14 cellular contexts compared by ENCODE assay signal in genomic region chr17:74818306-74818705, GRCh38. TPM values are rescaled to one million over a fixed set of nuclear protein-coding genes. Genes with fewer than 3 reads are reported as not detected.
DNase-seq lines count a peak whose midpoint lies in the region; ATAC-seq and TF ChIP-seq lines count a peak whose summit lies in the region.
"Had no signal": no experiment of that assay in that cellular context is flagged by ENCODE, and none has a peak within 500 bp of the region (broad histone marks: within the 10 kb centered on the region; RNA-seq: fewer than 3 reads in every experiment).

No MANE protein-coding gene starts in this region.

- H4K91ac ChIP-seq in neuronal stem cell (ENCODE audit: low read depth, low read length, poor library complexity): no peak overlapping the region

- WGBS in endodermal cell (ENCODE audit: insufficient coverage in 1 of 2, insufficient read length in 1 of 2), 2 experiments: 89 to 92% methylated on average over 11 to 13 of the region's 13 CpGs
- WGBS in neuronal stem cell (ENCODE audit: extremely low coverage in 2 of 2, insufficient read length in 2 of 2, insufficient replicate concordance in 1 of 2), 2 donors: no CpG with 5 or more reads among the region's 13 CpGs

- no peak overlapping the region for H3K18ac ChIP-seq in neuronal stem cell (ENCODE audit: low read length)

- no peak overlapping the region for H3K4me2 ChIP-seq in neuronal stem cell (ENCODE audit: insufficient read depth, low read length, poor library complexity, severe bottlenecking)

- H3K36me3 ChIP-seq in endodermal cell (ENCODE audit: control insufficient read depth, insufficient read depth, low read length) (peaks cover 9% of the 10 kb centered on the region), neuronal stem cell (replicated peaks in 1 of 2; ENCODE audit: control insufficient read depth in 2 of 2, insufficient read depth in 2 of 2, low read length in 2 of 2) (peaks cover 11 to 15% of the 10 kb centered on the region in 2 donors)

- H3K27me3 Mint-ChIP-seq in endodermal cell (ENCODE audit: insufficient read depth): no peaks in the 10 kb centered on the region
- H3K27me3 Mint-ChIP-seq: CD4-positive, CD25-positive, alpha-beta regulatory T cell; IgD-negative memory B cell had no signal

- H4K8ac ChIP-seq in neuronal stem cell (ENCODE audit: low read depth, low read length): no peak overlapping the region

- H3K9me3 ChIP-seq in endodermal cell (ENCODE audit: control insufficient read depth, low read length): no peaks in the 10 kb centered on the region
- peaks cover 0 to 4% of the 10 kb centered on the region in 2 donors for H3K9me3 ChIP-seq in neuronal stem cell (replicated peaks in 1 of 2; ENCODE audit: control insufficient read depth in 2 of 2, insufficient read depth in 1 of 2, low read depth in 1 of 2, low read length in 2 of 2)

- no peaks in the 10 kb centered on the region for H3K9me3 Mint-ChIP-seq in endodermal cell
- H3K9me3 Mint-ChIP-seq: CD4-positive, CD25-positive, alpha-beta regulatory T cell; H9; IgD-negative memory B cell had no signal

- no peak overlapping the region for H3K27ac Mint-ChIP-seq in endodermal cell
- H3K27ac Mint-ChIP-seq: H9 had no signal

- H3K79me1 ChIP-seq in neuronal stem cell (ENCODE audit: low read depth, low read length): no peaks in the 10 kb centered on the region

- no peak overlapping the region for H3K4me3 Mint-ChIP-seq in endodermal cell
- H3K4me3 Mint-ChIP-seq: CD4-positive, CD25-positive, alpha-beta regulatory T cell; H9; IgD-negative memory B cell had no signal

- no peak overlapping the region for H2AFZ ChIP-seq in neuronal stem cell (ENCODE audit: low read length)
- H2AFZ ChIP-seq: GM23248 had no signal

- H3K14ac ChIP-seq in neuronal stem cell (ENCODE audit: low read length): no peak overlapping the region

- peaks cover 41% of the 10 kb centered on the region for H3K36me3 Mint-ChIP-seq in endodermal cell (ENCODE audit: low read depth)

- H2BK120ac ChIP-seq in neuronal stem cell (ENCODE audit: low read depth, low read length): no peak overlapping the region

- H3K23ac ChIP-seq in neuronal stem cell (ENCODE audit: low read depth, low read length, poor library complexity): no peak overlapping the region

- H2BK5ac ChIP-seq in neuronal stem cell (ENCODE audit: low read length): peak overlapping the region; percentile 28

- no peaks in the 10 kb centered on the region for H3K4me1 Mint-ChIP-seq in endodermal cell

- no peak overlapping the region for H2BK15ac ChIP-seq in neuronal stem cell (ENCODE audit: low read length)

- H3K27me3 ChIP-seq in endodermal cell (ENCODE audit: control insufficient read depth, insufficient read depth, low read length, poor library complexity, severe bottlenecking) (no peaks in the 10 kb centered on the region), neuronal stem cell (ENCODE audit: control insufficient read depth in 3 of 3, insufficient read depth in 3 of 3, low read depth in 1 of 3, low read length in 3 of 3) (no peaks in the 10 kb centered on the region)

- DNase-seq in DMS79 treated with DMSO at 0.1 percent for 48 hours (lab: John Stamatoyannopoulos, UW) (peak; percentile 11), DMS79 (lab: John Stamatoyannopoulos, UW) (no peak), NCI-H2227 (lab: John Stamatoyannopoulos, UW; ENCODE audit: unreplicated experiment) (peak; percentile 45), endodermal cell (peak; percentile 60), neuronal stem cell (ENCODE audit: low spot score) (no peak), germinal center (ENCODE audit: low spot score) (no peak)
- DNase-seq in effector CD8-positive, alpha-beta T cell (lab: John Stamatoyannopoulos, UW): no peak
- DNase-seq: CD4-positive, CD25-positive, alpha-beta regulatory T cell; EL; GM23248; H9 had no signal

- H3K4me1 ChIP-seq in endodermal cell (ENCODE audit: control insufficient read depth, insufficient read depth, low read length) (peaks cover 8% of the 10 kb centered on the region), neuronal stem cell (ENCODE audit: control insufficient read depth in 2 of 2, insufficient read depth in 1 of 2, low read depth in 1 of 2, low read length in 2 of 2) (peaks cover 0 to 9% of the 10 kb centered on the region in 2 donors)

- H3K4me3 ChIP-seq in endodermal cell (ENCODE audit: low read length) (no peak overlapping the region), neuronal stem cell (ENCODE audit: low read length in 2 of 2) (no peak overlapping the region)
- H3K4me3 ChIP-seq: GM23248 had no signal

- no peak overlapping the region for H3K4ac ChIP-seq in neuronal stem cell (ENCODE audit: low read length)

- ATAC-seq in HG02970 (IDR thresholded peaks at IDR 0.05; ENCODE audit: low FRiP score, unreplicated experiment): no peak

- H3K9ac ChIP-seq in endodermal cell (ENCODE audit: extremely low read depth, low read length, poor library complexity, severe bottlenecking) (no peak overlapping the region), neuronal stem cell (ENCODE audit: low read depth, low read length, poor library complexity) (no peak overlapping the region)
- H3K9ac ChIP-seq: GM23248 had no signal

- no peak overlapping the region for H2AK5ac ChIP-seq in neuronal stem cell (ENCODE audit: low read depth, low read length)

- H2BK12ac ChIP-seq in neuronal stem cell (ENCODE audit: low read length): no peak overlapping the region

- H3K27ac ChIP-seq in endodermal cell (ENCODE audit: low read depth, low read length): no peak overlapping the region
- H3K27ac ChIP-seq in neuronal stem cell (replicated peaks; ENCODE audit: low read length): no peak overlapping the region
- H3K27ac ChIP-seq: 22Rv1, GM23248 had no signal

- no peak for TF ChIP-seq CTCF in endodermal cell (conservative IDR thresholded peaks at IDR 0.05)

RNA-seq across cellular contexts. Expression of gene GRIN2C, which starts 41.4 kb away (rescaled TPM):
- total RNA-seq in endodermal cell: under 1 TPM; 0.24 to 0.31 TPM
- 0.36 TPM for polyA plus RNA-seq in endodermal cell (2013, experiment 1 of 2)
- polyA plus RNA-seq in endodermal cell (2013, experiment 2 of 2): 0.33 TPM
- polyA plus RNA-seq in neuronal stem cell (2013, experiment 1 of 2): 0.03 TPM
- 0.03 TPM for polyA plus RNA-seq in neuronal stem cell (2013, experiment 2 of 2)
- total RNA-seq: CD4-positive, CD25-positive, alpha-beta regulatory T cell; GM23248 had no signal
- polyA plus RNA-seq: CD4-positive, CD25-positive, alpha-beta regulatory T cell; GM23248; IgD-negative memory B cell had no signal

RNA-seq across cellular contexts. Expression of gene NAT9, which starts 42.2 kb away (rescaled TPM):
- 10 to 100 TPM; 58.3 to 77.3 TPM for total RNA-seq in endodermal cell
- 52.6 TPM for polyA plus RNA-seq in endodermal cell (2013, experiment 1 of 2)
- 39.7 TPM for polyA plus RNA-seq in endodermal cell (2013, experiment 2 of 2)
- polyA plus RNA-seq in neuronal stem cell (2013, experiment 1 of 2): 38.7 TPM
- 39.5 TPM for polyA plus RNA-seq in neuronal stem cell (2013, experiment 2 of 2)

RNA-seq across cellular contexts. Expression of gene FDXR, which starts 54.5 kb away (rescaled TPM):
- total RNA-seq in endodermal cell: 10 to 100 TPM; 17.3 to 19.4 TPM
- polyA plus RNA-seq in endodermal cell (2013, experiment 1 of 2): 14.8 TPM
- 13.9 TPM for polyA plus RNA-seq in endodermal cell (2013, experiment 2 of 2)
- polyA plus RNA-seq in neuronal stem cell (2013, experiment 1 of 2): 13.2 TPM
- 12.0 TPM for polyA plus RNA-seq in neuronal stem cell (2013, experiment 2 of 2)

Comparison
In these comparisons a context has a peak if more than half of its experiments do, and no peak if none do; other contexts are left out.
1. DNase-seq: peak in DMS79 treated with DMSO at 0.1 percent for 48 hours (single experiment), NCI-H2227 (single experiment) and endodermal cell (single experiment); none in DMS79 (single experiment), neuronal stem cell (single experiment), effector CD8-positive, alpha-beta T cell (single experiment) and germinal center (single experiment).